ENCODE assay signal across 16 cellular contexts in genomic region chrX:106933538-106933961, GRCh38. TPM values are rescaled to one million over a fixed set of nuclear protein-coding genes. Genes with fewer than 3 reads are reported as not detected.
DNase-seq lines count a peak whose midpoint lies in the region; ATAC-seq lines count a peak whose summit lies in the region.
"Had no signal": no experiment of that assay in that cellular context is flagged by ENCODE, and none has a peak within 500 bp of the region (broad histone marks: within the 10 kb centered on the region; RNA-seq: fewer than 3 reads in every experiment).

No MANE protein-coding gene starts in this region.

- H3K9me3 ChIP-seq in trophoblast cell (ENCODE audit: insufficient read depth, low read depth, low read length), result no peaks in the 10 kb centered on the region

- peak overlapping the region; percentile 62 for H2BK5ac ChIP-seq in trophoblast cell (ENCODE audit: low read depth, low read length, poor library complexity)

- WGBS in trophoblast cell (ENCODE audit: extremely low coverage, insufficient coverage, insufficient read length), result no CpG with 5 or more reads among the region's 3 CpGs

- no peaks in the 10 kb centered on the region for H3K79me2 ChIP-seq in trophoblast cell (ENCODE audit: control insufficient read depth, insufficient read depth, low read length, poor library complexity)

- no peaks in the 10 kb centered on the region for H3K9me3 Mint-ChIP-seq in activated T-cell treated with anti-CD3 and anti-CD28 coated beads, Interleukin-2, amount 50 U/mL, for 72 hours
- no peaks in the 10 kb centered on the region for H3K9me3 Mint-ChIP-seq in activated CD8-positive, alpha-beta T cell treated with anti-CD3 and anti-CD28 coated beads, Interleukin-2, amount 10 ng/mL, durations not matched to agents 7 days and 5 days (ENCODE audit: insufficient read depth)
- no peaks in the 10 kb centered on the region for H3K9me3 Mint-ChIP-seq in natural killer cell treated with Interleukin-12 subunit alpha and Interleukin-12 subunit beta and Interleukin-15 and Interleukin-18, amount 100 ng/mL, for 72 hours
- H3K9me3 Mint-ChIP-seq: CD14-positive monocyte, GM23338, neural progenitor cell, WTC11 had no signal

- H3K4me3 ChIP-seq in trophoblast cell (ENCODE audit: low read depth, low read length), result no peak overlapping the region
- H3K4me3 ChIP-seq: GM23338, neural progenitor cell had no signal

- no peak overlapping the region for H3K27ac Mint-ChIP-seq in activated T-cell treated with anti-CD3 and anti-CD28 coated beads, Interleukin-2, amount 50 U/mL, for 72 hours
- no peak overlapping the region for H3K27ac Mint-ChIP-seq in activated CD8-positive, alpha-beta T cell treated with anti-CD3 and anti-CD28 coated beads, Interleukin-2, amount 10 ng/mL, durations not matched to agents 7 days and 5 days
- no peak overlapping the region for H3K27ac Mint-ChIP-seq in natural killer cell treated with Interleukin-12 subunit alpha and Interleukin-12 subunit beta and Interleukin-15 and Interleukin-18, amount 100 ng/mL, for 72 hours
- H3K27ac Mint-ChIP-seq: GM23338, neural progenitor cell, WTC11 had no signal

- no peak overlapping the region for H2AK5ac ChIP-seq in trophoblast cell (ENCODE audit: low read length)

- H3K36me3 ChIP-seq in trophoblast cell (ENCODE audit: control insufficient read depth in 1 of 2, insufficient read depth in 2 of 2, low read length in 2 of 2), result no peaks in the 10 kb centered on the region
- H3K36me3 ChIP-seq: neural progenitor cell had no signal

- H3K4ac ChIP-seq in trophoblast cell (ENCODE audit: low read depth, low read length), result no peak overlapping the region

- H3K4me1 ChIP-seq in trophoblast cell (ENCODE audit: control insufficient read depth in 1 of 2, insufficient read depth in 2 of 2, low read length in 2 of 2), result peaks cover 17 to 18% of the 10 kb centered on the region in 2 experiments
- H3K4me1 ChIP-seq: neural progenitor cell had no signal

- H3K79me1 ChIP-seq in trophoblast cell (ENCODE audit: low read length), result peaks cover 5% of the 10 kb centered on the region

- H2BK120ac ChIP-seq in trophoblast cell (ENCODE audit: insufficient read depth, low read length, poor library complexity), result no peak overlapping the region

- H3K27me3 ChIP-seq in trophoblast cell (ENCODE audit: insufficient read depth, low read length), result no peaks in the 10 kb centered on the region
- H3K27me3 ChIP-seq: neural progenitor cell had no signal

- no peak overlapping the region for H3K4me3 Mint-ChIP-seq in activated T-cell treated with anti-CD3 and anti-CD28 coated beads, Interleukin-2, amount 50 U/mL, for 72 hours
- no peak overlapping the region for H3K4me3 Mint-ChIP-seq in activated CD8-positive, alpha-beta T cell treated with anti-CD3 and anti-CD28 coated beads, Interleukin-2, amount 10 ng/mL, durations not matched to agents 7 days and 5 days
- H3K4me3 Mint-ChIP-seq in natural killer cell treated with Interleukin-12 subunit alpha and Interleukin-12 subunit beta and Interleukin-15 and Interleukin-18, amount 100 ng/mL, for 72 hours, result no peak overlapping the region
- H3K4me3 Mint-ChIP-seq: CD14-positive monocyte, GM23338, neural progenitor cell, WTC11 had no signal

- H3K23ac ChIP-seq in trophoblast cell (ENCODE audit: low read length), result no peak overlapping the region

- CTCF ChIA-PET in activated CD8-positive, alpha-beta T cell treated with anti-CD3 and anti-CD28 coated beads, Interleukin-2, amount 10 ng/mL, durations not matched to agents 7 days and 5 days (lab: Charles Lee), result no interaction called here

- peak overlapping the region; percentile 54 for H3K14ac ChIP-seq in trophoblast cell (ENCODE audit: low read length)

- intact Hi-C loops in left ventricle myocardium superior (cut with micrococcal nuclease) (no loop called here), head of caudate nucleus (cut with DNase I) (no loop called here)

- POLR2A ChIA-PET in activated CD8-positive, alpha-beta T cell treated with anti-CD3 and anti-CD28 coated beads, Interleukin-2, amount 10 ng/mL, durations not matched to agents 7 days and 5 days (lab: Charles Lee), result no interaction called here

- no peak overlapping the region for H2BK12ac ChIP-seq in trophoblast cell (ENCODE audit: low read length)

- no peak overlapping the region for H2AFZ ChIP-seq in trophoblast cell (ENCODE audit: insufficient read depth, low read length, poor library complexity)
- H2AFZ ChIP-seq: GM23338, neural progenitor cell had no signal

- H3K18ac ChIP-seq in trophoblast cell (ENCODE audit: low read length), result peak overlapping the region; percentile 57

- peak overlapping the region; percentile 12 for H4K8ac ChIP-seq in trophoblast cell (ENCODE audit: low read depth, low read length)

- H3K27me3 Mint-ChIP-seq in activated T-cell treated with anti-CD3 and anti-CD28 coated beads, Interleukin-2, amount 50 U/mL, for 72 hours (ENCODE audit: low read depth), result no peaks in the 10 kb centered on the region
- H3K27me3 Mint-ChIP-seq in activated CD8-positive, alpha-beta T cell treated with anti-CD3 and anti-CD28 coated beads, Interleukin-2, amount 10 ng/mL, durations not matched to agents 7 days and 5 days (ENCODE audit: low read depth), result no peaks in the 10 kb centered on the region
- no peaks in the 10 kb centered on the region for H3K27me3 Mint-ChIP-seq in natural killer cell treated with Interleukin-12 subunit alpha and Interleukin-12 subunit beta and Interleukin-15 and Interleukin-18, amount 100 ng/mL, for 72 hours

- DNase-seq in EL (peak; percentile 20), NCI-H226 (peak; percentile 79), left ventricle myocardium superior (peak; percentile 23), trophoblast cell (peak; percentile 59 to 80), head of caudate nucleus (no peak)
- no peak for DNase-seq in activated T-cell treated with anti-CD3 and anti-CD28 coated beads, Interleukin-2, amount 50 U/mL, for 72 hours
- no peak for DNase-seq in activated CD8-positive, alpha-beta T cell treated with anti-CD3 and anti-CD28 coated beads, Interleukin-2, amount 10 ng/mL, durations not matched to agents 7 days and 5 days
- DNase-seq in natural killer cell treated with Interleukin-12 subunit alpha and Interleukin-12 subunit beta and Interleukin-15 and Interleukin-18, amount 100 ng/mL, for 72 hours (ENCODE audit: low spot score), result no peak
- DNase-seq: activated T-cell treated with anti-CD3 and anti-CD28 coated beads, Interleukin-2, amount 50 U/mL, for 48 hours; MM.1S; NCI-H345; stimulated activated CD4-positive, alpha-beta T cell treated with anti-CD3 and anti-CD28 coated beads, Interleukin-15, amount 100 ng/mL, for 24 hours had no signal

- H4K91ac ChIP-seq in trophoblast cell (ENCODE audit: low read depth, low read length), result peak overlapping the region; percentile 49

- H3K4me2 ChIP-seq in trophoblast cell (ENCODE audit: low read length), result no peak overlapping the region
- H3K4me2 ChIP-seq: GM23338, neural progenitor cell had no signal

- H3K4me1 Mint-ChIP-seq in activated T-cell treated with anti-CD3 and anti-CD28 coated beads, Interleukin-2, amount 50 U/mL, for 72 hours (ENCODE audit: low read depth), result no peaks in the 10 kb centered on the region
- no peaks in the 10 kb centered on the region for H3K4me1 Mint-ChIP-seq in activated CD8-positive, alpha-beta T cell treated with anti-CD3 and anti-CD28 coated beads, Interleukin-2, amount 10 ng/mL, durations not matched to agents 7 days and 5 days (ENCODE audit: low read depth)
- no peaks in the 10 kb centered on the region for H3K4me1 Mint-ChIP-seq in natural killer cell treated with Interleukin-12 subunit alpha and Interleukin-12 subunit beta and Interleukin-15 and Interleukin-18, amount 100 ng/mL, for 72 hours (ENCODE audit: low read depth in 2 of 2)
- H3K4me1 Mint-ChIP-seq: GM23338, WTC11 had no signal

- no peak overlapping the region for H3K9ac ChIP-seq in trophoblast cell (ENCODE audit: low read length)
- H3K9ac ChIP-seq: neural progenitor cell had no signal

- H3K36me3 Mint-ChIP-seq in activated T-cell treated with anti-CD3 and anti-CD28 coated beads, Interleukin-2, amount 50 U/mL, for 72 hours (ENCODE audit: insufficient read depth in 2 of 2), result no peaks in the 10 kb centered on the region
- no peaks in the 10 kb centered on the region for H3K36me3 Mint-ChIP-seq in activated CD8-positive, alpha-beta T cell treated with anti-CD3 and anti-CD28 coated beads, Interleukin-2, amount 10 ng/mL, durations not matched to agents 7 days and 5 days (ENCODE audit: low read depth)
- H3K36me3 Mint-ChIP-seq in natural killer cell treated with Interleukin-12 subunit alpha and Interleukin-12 subunit beta and Interleukin-15 and Interleukin-18, amount 100 ng/mL, for 72 hours, result no peaks in the 10 kb centered on the region
- H3K36me3 Mint-ChIP-seq: CD14-positive monocyte, neural progenitor cell, WTC11 had no signal

- H3K27ac ChIP-seq in trophoblast cell (ENCODE audit: low read depth, low read length), result peak overlapping the region; percentile 76
- H3K27ac ChIP-seq: neural progenitor cell had no signal

- no peak overlapping the region for H4K12ac ChIP-seq in trophoblast cell (ENCODE audit: low read depth, low read length)

- peak; percentile 61 for ATAC-seq in left ventricle myocardium superior
- ATAC-seq in activated T-cell treated with anti-CD3 and anti-CD28 coated beads, Interleukin-2, amount 50 U/mL, for 72 hours (replicated peaks in 1 of 2), result no peak
- ATAC-seq in activated CD8-positive, alpha-beta T cell treated with anti-CD3 and anti-CD28 coated beads, Interleukin-2, amount 10 ng/mL, durations not matched to agents 7 days and 5 days, result no peak
- ATAC-seq in natural killer cell treated with Interleukin-12 subunit alpha and Interleukin-12 subunit beta and Interleukin-15 and Interleukin-18, amount 100 ng/mL, for 72 hours, result no peak
- ATAC-seq: GM23338, WTC11 had no signal

RNA-seq across cellular contexts. Expression of gene CLDN2, which starts 13.3 kb away (rescaled TPM):
- total RNA-seq in left ventricle myocardium superior, result not detected
- 0.04 TPM in 1 of 2 replicates, not detected in the other for polyA plus RNA-seq in trophoblast cell (2013)
- not detected for total RNA-seq in activated T-cell treated with anti-CD3 and anti-CD28 coated beads, Interleukin-2, amount 50 U/mL, for 72 hours
- total RNA-seq in activated CD8-positive, alpha-beta T cell treated with anti-CD3 and anti-CD28 coated beads, Interleukin-2, amount 10 ng/mL, durations not matched to agents 7 days and 5 days, result not detected
- total RNA-seq in natural killer cell treated with Interleukin-12 subunit alpha and Interleukin-12 subunit beta and Interleukin-15 and Interleukin-18, amount 100 ng/mL, for 72 hours, result not detected
- total RNA-seq: GM23338 had no signal
- polyA plus RNA-seq: CD14-positive monocyte, GM23338 had no signal

RNA-seq across cellular contexts. Expression of gene RIPPLY1, which starts 30.4 kb away (rescaled TPM):
- not detected for total RNA-seq in left ventricle myocardium superior
- 0.04 and 0.07 TPM in 2 replicates for polyA plus RNA-seq in trophoblast cell (2013)
- not detected for total RNA-seq in activated T-cell treated with anti-CD3 and anti-CD28 coated beads, Interleukin-2, amount 50 U/mL, for 72 hours
- not detected for total RNA-seq in activated CD8-positive, alpha-beta T cell treated with anti-CD3 and anti-CD28 coated beads, Interleukin-2, amount 10 ng/mL, durations not matched to agents 7 days and 5 days
- total RNA-seq in natural killer cell treated with Interleukin-12 subunit alpha and Interleukin-12 subunit beta and Interleukin-15 and Interleukin-18, amount 100 ng/mL, for 72 hours, result not detected
- total RNA-seq: GM23338, WTC11 had no signal
- polyA plus RNA-seq: CD14-positive monocyte, GM23338 had no signal

Comparison
In these comparisons a context has a peak if more than half of its experiments do, and no peak if none do; other contexts are left out.
1. DNase-seq: peak in EL (single experiment), NCI-H226 (single experiment), left ventricle myocardium superior (single experiment) and trophoblast cell (2 of 2); none in activated T-cell treated with anti-CD3 and anti-CD28 coated beads, Interleukin-2, amount 50 U/mL, for 72 hours (0 of 2), head of caudate nucleus (0 of 42), activated CD8-positive, alpha-beta T cell treated with anti-CD3 and anti-CD28 coated beads, Interleukin-2, amount 10 ng/mL, durations not matched to agents 7 days and 5 days (single experiment) and natural killer cell treated with Interleukin-12 subunit alpha and Interleukin-12 subunit beta and Interleukin-15 and Interleukin-18, amount 100 ng/mL, for 72 hours (single experiment).